Comparison of ENCODE assay signal across 9 cellular contexts in the genomic region with DNA sequence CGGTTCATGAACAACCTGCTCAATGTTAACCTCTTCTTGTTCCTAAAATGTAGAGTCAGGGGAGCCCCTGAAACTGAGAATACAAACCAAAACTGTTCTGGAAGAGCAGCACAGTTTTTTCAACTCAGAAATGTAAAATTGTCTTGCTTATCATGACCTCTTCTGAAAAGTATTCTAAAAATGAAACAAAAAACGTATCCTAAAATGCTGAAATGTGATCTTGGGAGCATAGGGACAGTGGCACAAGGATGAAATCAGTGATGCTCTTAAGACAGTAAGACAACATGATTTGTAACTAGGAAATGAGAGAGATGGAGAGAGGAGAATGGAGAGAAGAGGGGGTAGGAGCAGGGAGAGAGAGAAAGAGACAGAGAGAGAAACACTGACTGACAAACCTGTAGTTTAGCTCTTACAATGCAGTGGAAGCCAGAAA. TPM values are rescaled to one million over a fixed set of nuclear protein-coding genes. Genes with fewer than 3 reads are reported as not detected.
DNase-seq lines count a peak whose midpoint lies in the region; ATAC-seq and TF ChIP-seq lines count a peak whose summit lies in the region.
"Had no signal": no experiment of that assay in that cellular context is flagged by ENCODE, and none has a peak within 500 bp of the region (broad histone marks: within the 10 kb centered on the region; RNA-seq: fewer than 3 reads in every experiment).

No MANE protein-coding gene starts in this region.

- H3K9me3 Mint-ChIP-seq in activated T-helper 17 cell treated with anti-CD3 and anti-CD28 coated beads, Interleukin-2, amount 50 U/mL, for 72 hours, result no peaks in the 10 kb centered on the region

- no peak for DNase-seq in omental fat pad (ENCODE audit: low spot score)
- DNase-seq in BE2C, result no peak
- no peak for DNase-seq in occipital lobe (lab: John Stamatoyannopoulos, UW)
- no peak for DNase-seq in T-helper 2 cell
- DNase-seq: KBM-7 had no signal

- H3K27me3 ChIP-seq in BE2C, result no peaks in the 10 kb centered on the region

- H3K36me3 Mint-ChIP-seq in activated T-helper 17 cell treated with anti-CD3 and anti-CD28 coated beads, Interleukin-2, amount 50 U/mL, for 72 hours (ENCODE audit: low read depth), result peaks cover 65% of the 10 kb centered on the region

- H3K27ac Mint-ChIP-seq in activated T-helper 17 cell treated with anti-CD3 and anti-CD28 coated beads, Interleukin-2, amount 50 U/mL, for 72 hours, result peak overlapping the region; percentile 58

- no peaks in the 10 kb centered on the region for H3K27me3 Mint-ChIP-seq in activated T-helper 17 cell treated with anti-CD3 and anti-CD28 coated beads, Interleukin-2, amount 50 U/mL, for 72 hours

- peak overlapping the region; percentile 68 for H3K4me3 ChIP-seq in GM08714 (ENCODE audit: low read length)
- H3K4me3 ChIP-seq in BE2C (ENCODE audit: low read depth, low read length), result no peak overlapping the region

- ATAC-seq in GM21619 (IDR thresholded peaks at IDR 0.05; ENCODE audit: unreplicated experiment) (peak; percentile 43), omental fat pad (ENCODE audit: low FRiP score) (peak; percentile 28), GM19023 (IDR thresholded peaks at IDR 0.05; ENCODE audit: unreplicated experiment) (no peak)
- ATAC-seq in activated T-helper 17 cell treated with anti-CD3 and anti-CD28 coated beads, Interleukin-2, amount 50 U/mL, for 72 hours (replicated peaks), result peak; percentile 10

- H3K9me3 ChIP-seq in BE2C, result no peaks in the 10 kb centered on the region

- peaks cover 57% of the 10 kb centered on the region for H3K4me1 ChIP-seq in BE2C

- H3K4me1 Mint-ChIP-seq in activated T-helper 17 cell treated with anti-CD3 and anti-CD28 coated beads, Interleukin-2, amount 50 U/mL, for 72 hours, result peaks cover 34% of the 10 kb centered on the region

- H3K36me3 ChIP-seq in BE2C, result peaks cover 40% of the 10 kb centered on the region

- TF ChIP-seq CTCF in omental fat pad (IDR thresholded peaks at IDR 0.05), result no peak
- no peak for TF ChIP-seq CTCF in BE2C (IDR thresholded peaks at IDR 0.05; ENCODE audit: low read depth, low read length)

- H3K4me3 Mint-ChIP-seq in activated T-helper 17 cell treated with anti-CD3 and anti-CD28 coated beads, Interleukin-2, amount 50 U/mL, for 72 hours, result peak overlapping the region; percentile 58

RNA-seq across cellular contexts. Expression of a gene that starts 27.5 kb away (rescaled TPM):
- total RNA-seq in activated T-helper 17 cell treated with anti-CD3 and anti-CD28 coated beads, Interleukin-2, amount 50 U/mL, for 72 hours, result 10 to 100 TPM; 44.6 to 59.9 TPM
- total RNA-seq in omental fat pad (100 to 1,000 TPM in 1 of 4 donors, 10 to 100 TPM in 3; 35.3 to 137 (median 53.1) TPM), occipital lobe (33.5 TPM)
- polyA plus RNA-seq in BE2C (2012; ENCODE audit: insufficient read depth, insufficient read length, low read depth), result 72.5 TPM
